7 cellular contexts compared by ENCODE assay signal in genomic region chr9:68779558-68780376, GRCh38.
DNase-seq lines count a peak whose midpoint lies in the region; ATAC-seq, FAIRE-seq and TF ChIP-seq lines count a peak whose summit lies in the region.

No MANE protein-coding gene starts in this region.

- H3K27me3 Mint-ChIP-seq in T-helper 17 cell (peaks cover 7% of the 10 kb centered on the region), astrocyte (ENCODE audit: low read depth, unreplicated experiment) (no peaks in the 10 kb centered on the region)

- H3K36me3 Mint-ChIP-seq in T-helper 17 cell (ENCODE audit: low read depth) (peaks cover 2% of the 10 kb centered on the region), astrocyte (ENCODE audit: low read depth, unreplicated experiment) (no peaks in the 10 kb centered on the region)

- H2AFZ ChIP-seq in astrocyte (ENCODE audit: low read depth, low read length) (peak overlapping the region; percentile 98), hepatocyte (peak overlapping the region; percentile 89)

- WGBS in hepatocyte (ENCODE audit: low lambda C conversion rate, missing lambda C conversion rate), result 1% methylated on average over 52 of the region's 65 CpGs

- H3K4me1 ChIP-seq in astrocyte (ENCODE audit: insufficient read depth, low read length), result peaks cover 9% of the 10 kb centered on the region
- H3K4me1 ChIP-seq in hepatocyte (ENCODE audit: insufficient read depth), result peaks cover 31% of the 10 kb centered on the region

- H3K4me1 Mint-ChIP-seq in T-helper 17 cell, result no peaks in the 10 kb centered on the region
- peaks cover 8% of the 10 kb centered on the region for H3K4me1 Mint-ChIP-seq in astrocyte (ENCODE audit: low read depth, unreplicated experiment)

- H3K9me2 ChIP-seq in hepatocyte (replicated peaks; ENCODE audit: insufficient read depth), result no peaks in the 10 kb centered on the region

- peak overlapping the region; percentile 81 for H3K27ac ChIP-seq in astrocyte (ENCODE audit: low read depth, low read length)
- peak overlapping the region; percentile 92 for H3K27ac ChIP-seq in hepatocyte

- H3K4me3 ChIP-seq in astrocyte (ENCODE audit: insufficient read depth, low read depth, low read length) (peak overlapping the region; percentile 79), hepatocyte (peak overlapping the region; percentile 41)

- H3K79me2 ChIP-seq in astrocyte (ENCODE audit: insufficient read depth, low read length), result peaks cover 32% of the 10 kb centered on the region
- peaks cover 42% of the 10 kb centered on the region for H3K79me2 ChIP-seq in hepatocyte

- H3K4me3 Mint-ChIP-seq in T-helper 17 cell (no peak overlapping the region), astrocyte (ENCODE audit: unreplicated experiment) (no peak overlapping the region)

- peak; percentile 73 for DNase-seq in NCI-H1694 (lab: John Stamatoyannopoulos, UW)
- peak; percentile 88 to 94 (median 90) for DNase-seq in T-helper 17 cell
- peak; percentile 84 for DNase-seq in astrocyte (ENCODE audit: low read depth)
- DNase-seq in hepatocyte (ENCODE audit: low spot score), result peak; percentile 97
- peak; percentile 76 for DNase-seq in renal cortical epithelial cell (ENCODE audit: low read depth)

- H3K27me3 ChIP-seq in astrocyte (ENCODE audit: insufficient read depth, low read length) (no peaks in the 10 kb centered on the region), hepatocyte (no peaks in the 10 kb centered on the region)

- H3K36me3 ChIP-seq in astrocyte (ENCODE audit: insufficient read depth, low read length) (no peaks in the 10 kb centered on the region), hepatocyte (replicated peaks; ENCODE audit: insufficient read depth, low read depth) (no peaks in the 10 kb centered on the region)

- H3K9me3 Mint-ChIP-seq in astrocyte (ENCODE audit: unreplicated experiment), result no peaks in the 10 kb centered on the region

- ATAC-seq in GM18498 (IDR thresholded peaks at IDR 0.05; ENCODE audit: unreplicated experiment) (peak; percentile 81), HG02885 (IDR thresholded peaks at IDR 0.05; ENCODE audit: poor library complexity, unreplicated experiment) (peak; percentile 84), T-helper 17 cell (peak; percentile 89)

- H3K4me2 ChIP-seq in astrocyte (ENCODE audit: low read length), result peak overlapping the region; percentile 97
- H3K4me2 ChIP-seq in hepatocyte, result peak overlapping the region; percentile 92

- no peaks in the 10 kb centered on the region for H3K9me3 ChIP-seq in T-helper 17 cell (ENCODE audit: control insufficient read depth, low read length, poor library complexity, severe bottlenecking)
- no peaks in the 10 kb centered on the region for H3K9me3 ChIP-seq in astrocyte (ENCODE audit: insufficient read depth, low read depth, low read length)
- no peaks in the 10 kb centered on the region for H3K9me3 ChIP-seq in hepatocyte (ENCODE audit: low read depth)

- TF ChIP-seq CTCF in astrocyte (IDR thresholded peaks at IDR 0.05; ENCODE audit: insufficient read depth, low read depth, low read length) (no peak), hepatocyte (IDR thresholded peaks at IDR 0.05; ENCODE audit: poor library complexity) (peak; percentile 44)

- H3K9ac ChIP-seq in astrocyte (ENCODE audit: low read length), result peak overlapping the region; percentile 91

- FAIRE-seq in astrocyte (lab: Jason Lieb, UNC), result no peak

- no peak overlapping the region for H3K27ac Mint-ChIP-seq in T-helper 17 cell
- H3K27ac Mint-ChIP-seq in astrocyte (ENCODE audit: unreplicated experiment), result no peak overlapping the region

- H4K20me1 ChIP-seq in astrocyte (ENCODE audit: insufficient read depth, low read length) (peaks cover 29% of the 10 kb centered on the region), hepatocyte (ENCODE audit: insufficient read depth, poor library complexity, severe bottlenecking) (peaks cover 22% of the 10 kb centered on the region)

Comparison
In these comparisons a context has a peak if more than half of its experiments do, and no peak if none do; other contexts are left out.
1. Peak in every context shown above with its lines: DNase-seq, ATAC-seq, H3K4me3 ChIP-seq and H3K27ac ChIP-seq.